Comparison of ENCODE assay signal across 17 cellular contexts in the genomic region with DNA sequence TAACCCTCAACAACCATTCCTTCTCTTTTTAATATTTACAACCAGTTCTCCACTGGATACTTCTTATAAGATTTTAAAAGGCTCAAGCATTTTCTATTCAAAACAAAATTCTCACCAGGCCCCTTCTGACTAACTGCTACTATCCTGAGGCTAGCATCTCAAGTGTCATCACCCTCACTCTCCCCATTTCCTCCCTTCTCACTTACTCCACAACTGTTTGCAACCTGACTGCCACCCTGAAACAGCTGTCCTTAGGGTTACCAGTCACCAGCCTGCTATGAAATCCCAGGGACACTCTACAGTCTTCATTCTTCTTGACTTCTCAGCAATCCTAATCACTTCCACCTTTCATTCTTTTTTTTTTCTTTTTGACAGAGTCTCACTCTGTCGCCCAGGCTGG.
"Had no signal": no experiment of that assay in that cellular context is flagged by ENCODE, and none has a peak within 500 bp of the region (broad histone marks: within the 10 kb centered on the region; RNA-seq: fewer than 3 reads in every experiment).

No MANE protein-coding gene starts in this region.

- DNase-seq: activated CD4-positive, alpha-beta T cell treated with anti-CD3 and anti-CD28 coated beads for 1 hour; activated CD4-positive, alpha-beta T cell treated with anti-CD3 and anti-CD28 coated beads, Interleukin-2, amount 50 U/mL, for 48 hours; activated naive CD4-positive, alpha-beta T cell treated with anti-CD3 and anti-CD28 coated beads, Interleukin-2, amount 10 ng/mL, durations not matched to agents 7 days and 5 days; activated T-cell treated with anti-CD3 and anti-CD28 coated beads, Interleukin-2, amount 50 U/mL, for 1 hour; esophagus squamous epithelium; kidney glomerular epithelial cell; left ventricle myocardium superior; mesenchymal stem cell; stimulated activated naive CD4-positive, alpha-beta T cell; T-cell; T-helper 9 cell; transverse colon had no signal

- H3K4me3 ChIP-seq: ascending aorta, cardiac muscle cell, esophagus squamous epithelium, SK-N-MC, transverse colon had no signal

- H3K36me3 Mint-ChIP-seq: activated naive CD4-positive, alpha-beta T cell treated with anti-CD3 and anti-CD28 coated beads, Interleukin-2, amount 10 ng/mL, durations not matched to agents 7 days and 5 days; T-cell had no signal

- ATAC-seq: left ventricle myocardium superior, T-cell had no signal

- H3K27ac Mint-ChIP-seq: activated naive CD4-positive, alpha-beta T cell treated with anti-CD3 and anti-CD28 coated beads, Interleukin-2, amount 10 ng/mL, durations not matched to agents 7 days and 5 days; activated T-helper 2 cell treated with anti-CD3 and anti-CD28 coated beads, Interferon-gamma antibody, Interleukin-2, Interleukin-4, amounts not matched to agents 10 μg/mL and 5 μg/mL and 100 μg/mL, durations not matched to agents 14 hours and 24 hours and 36 hours; T-cell had no signal

- H3K4me1 ChIP-seq: ascending aorta had no signal

- H3K9me3 ChIP-seq: ascending aorta, esophagus squamous epithelium, transverse colon had no signal

- H3K9me3 Mint-ChIP-seq: activated naive CD4-positive, alpha-beta T cell treated with anti-CD3 and anti-CD28 coated beads, Interleukin-2, amount 10 ng/mL, durations not matched to agents 7 days and 5 days; activated T-helper 2 cell treated with anti-CD3 and anti-CD28 coated beads, Interferon-gamma antibody, Interleukin-2, Interleukin-4, amounts not matched to agents 10 μg/mL and 5 μg/mL and 100 μg/mL, durations not matched to agents 14 hours and 24 hours and 36 hours; neural crest cell; T-cell had no signal

- H3K4me1 Mint-ChIP-seq: activated naive CD4-positive, alpha-beta T cell treated with anti-CD3 and anti-CD28 coated beads, Interleukin-2, amount 10 ng/mL, durations not matched to agents 7 days and 5 days; T-cell had no signal

- H3K27ac ChIP-seq: ascending aorta, cardiac muscle cell, esophagus squamous epithelium, SK-N-MC, transverse colon had no signal

- H3K4me3 Mint-ChIP-seq: activated naive CD4-positive, alpha-beta T cell treated with anti-CD3 and anti-CD28 coated beads, Interleukin-2, amount 10 ng/mL, durations not matched to agents 7 days and 5 days; neural crest cell; T-cell had no signal

- H3K36me3 ChIP-seq: ascending aorta, cardiac muscle cell, esophagus squamous epithelium, transverse colon had no signal

- H3K27me3 ChIP-seq: ascending aorta, cardiac muscle cell, esophagus squamous epithelium, transverse colon had no signal
